ENCODE assay signal across 12 cellular contexts in genomic region chr1:154420961-154421924, GRCh38. TPM values are rescaled to one million over a fixed set of nuclear protein-coding genes. Genes with fewer than 3 reads are reported as not detected.
DNase-seq lines count a peak whose midpoint lies in the region; ATAC-seq and TF ChIP-seq lines count a peak whose summit lies in the region.
"Had no signal": no experiment of that assay in that cellular context is flagged by ENCODE, and none has a peak within 500 bp of the region (broad histone marks: within the 10 kb centered on the region; RNA-seq: fewer than 3 reads in every experiment).

No MANE protein-coding gene starts in this region.

- no peak for ATAC-seq in heart left ventricle
- no peak for ATAC-seq in Right ventricle myocardium superior (ENCODE audit: poor library complexity)
- ATAC-seq in naive thymus-derived CD4-positive, alpha-beta T cell, result no peak
- no peak for ATAC-seq in upper lobe of left lung (ENCODE audit: low FRiP score in 2 of 2)

- intact Hi-C loops in heart left ventricle (cut with DNase I) (no loop called here), Right ventricle myocardium superior (cut with DNase I) (no loop called here)
- intact Hi-C loops in naive thymus-derived CD4-positive, alpha-beta T cell (cut with micrococcal nuclease), result no loop called here

- H3K27ac ChIP-seq in heart left ventricle (peak overlapping the region; percentile 88 to 98 (median 96)), cingulate gyrus (ENCODE audit: low read depth, low read length) (peak overlapping the region; percentile 83), upper lobe of left lung (peak overlapping the region; percentile 84 to 93 (median 90))
- H3K27ac ChIP-seq in naive thymus-derived CD4-positive, alpha-beta T cell (ENCODE audit: low read depth, low read length), result peak overlapping the region; percentile 52

- peaks cover 0 to 28% (median 7%) of the 10 kb centered on the region in 5 donors for H3K36me3 Mint-ChIP-seq in naive thymus-derived CD4-positive, alpha-beta T cell

- H3K4me3 Mint-ChIP-seq in naive thymus-derived CD4-positive, alpha-beta T cell, result peak overlapping the region in 9 of 10 donors; percentile 25 to 84 (median 71)
- H3K4me3 Mint-ChIP-seq: central memory CD8-positive, alpha-beta T cell had no signal

- no peaks in the 10 kb centered on the region for H3K9me3 Mint-ChIP-seq in naive thymus-derived CD4-positive, alpha-beta T cell
- H3K9me3 Mint-ChIP-seq: central memory CD8-positive, alpha-beta T cell had no signal

- no peak for DNase-seq in heart left ventricle
- DNase-seq in Right ventricle myocardium superior, result no peak
- no peak for DNase-seq in naive thymus-derived CD4-positive, alpha-beta T cell
- DNase-seq in upper lobe of left lung, result no peak
- no peak for DNase-seq in NCI-H82 (lab: John Stamatoyannopoulos, UW)
- DNase-seq in cortex of kidney (lab: John Stamatoyannopoulos, UW), result no peak
- no peak for DNase-seq in pons (ENCODE audit: low spot score)
- DNase-seq: activated CD8-positive, alpha-beta memory T cell treated with anti-CD3 and anti-CD28 coated beads for 24 hours; NCI-H1930; SIG-M5 had no signal

- 86 to 95% (median 94%) methylated on average over 9 to 10 of the region's 10 CpGs for WGBS in heart left ventricle, 4 donors
- 77 to 82% methylated on average over 10 of the region's 10 CpGs for WGBS in upper lobe of left lung, 2 donors

- peaks cover 36 to 99% (median 92%) of the 10 kb centered on the region in 7 donors for H3K4me1 Mint-ChIP-seq in naive thymus-derived CD4-positive, alpha-beta T cell

- no peaks in the 10 kb centered on the region for H3K36me3 ChIP-seq in heart left ventricle
- H3K36me3 ChIP-seq in naive thymus-derived CD4-positive, alpha-beta T cell (ENCODE audit: control insufficient read depth in 2 of 3, insufficient read depth in 3 of 3, low read length in 3 of 3), result peaks cover 0 to 15% (median 0%) of the 10 kb centered on the region in 3 experiments
- no peaks in the 10 kb centered on the region for H3K36me3 ChIP-seq in upper lobe of left lung

- H3K27ac Mint-ChIP-seq in naive thymus-derived CD4-positive, alpha-beta T cell, result peak overlapping the region in 8 of 9 donors; percentile 59 to 97 (median 92)

- TF ChIP-seq POLR2A in heart left ventricle (IDR thresholded peaks at IDR 0.05) (no peak), upper lobe of left lung (IDR thresholded peaks at IDR 0.05) (no peak)

- no peaks in the 10 kb centered on the region for H3K9me3 ChIP-seq in heart left ventricle
- H3K9me3 ChIP-seq in naive thymus-derived CD4-positive, alpha-beta T cell (ENCODE audit: control insufficient read depth in 2 of 3, low read length in 3 of 3), result no peaks in the 10 kb centered on the region
- H3K9me3 ChIP-seq in upper lobe of left lung, result no peaks in the 10 kb centered on the region

- no peak for TF ChIP-seq EP300 in upper lobe of left lung (IDR thresholded peaks at IDR 0.05)

- H3K4me3 ChIP-seq in heart left ventricle (no peak overlapping the region), upper lobe of left lung (no peak overlapping the region)
- no peak overlapping the region for H3K4me3 ChIP-seq in naive thymus-derived CD4-positive, alpha-beta T cell (ENCODE audit: low read length)

- TF ChIP-seq CTCF in heart left ventricle (IDR thresholded peaks at IDR 0.05) (no peak), upper lobe of left lung (IDR thresholded peaks at IDR 0.05) (no peak)

- POLR2A ChIA-PET in naive thymus-derived CD4-positive, alpha-beta T cell (lab: Charles Lee), result interaction anchor here (0.7 to 8.9 kb wide), 9 partner anchors 9 to 431 kb away, joined by 3 to 159 read pairs (median 12); partner anchors contain the start of gene IL6R

- H3K27me3 ChIP-seq in heart left ventricle (no peaks in the 10 kb centered on the region), upper lobe of left lung (no peaks in the 10 kb centered on the region)
- no peaks in the 10 kb centered on the region for H3K27me3 ChIP-seq in naive thymus-derived CD4-positive, alpha-beta T cell (ENCODE audit: control insufficient read depth in 2 of 2, insufficient read depth in 2 of 2, low read length in 2 of 2)

- H3K4me1 ChIP-seq in heart left ventricle (peaks cover 20 to 91% (median 63%) of the 10 kb centered on the region in 12 donors), upper lobe of left lung (peaks cover 67 to 75% (median 74%) of the 10 kb centered on the region in 4 donors)
- peaks cover 0 to 79% of the 10 kb centered on the region in 2 donors for H3K4me1 ChIP-seq in naive thymus-derived CD4-positive, alpha-beta T cell (ENCODE audit: control insufficient read depth in 2 of 2, insufficient read depth in 2 of 2, low read length in 2 of 2)

- CTCF ChIA-PET in naive thymus-derived CD4-positive, alpha-beta T cell (lab: Charles Lee), result interaction anchor here (1.4 to 2.6 kb wide), 4 partner anchors 10 to 60 kb away, joined by 4 to 14 read pairs (median 8); no protein-coding TSS in a partner anchor

- H3K27me3 Mint-ChIP-seq in naive thymus-derived CD4-positive, alpha-beta T cell, result no peaks in the 10 kb centered on the region
- H3K27me3 Mint-ChIP-seq: central memory CD8-positive, alpha-beta T cell had no signal

RNA-seq across cellular contexts. Expression of gene IL6R, which starts 16.1 kb away (rescaled TPM):
- total RNA-seq in heart left ventricle (10 to 100 TPM in 6 of 9 donors, 1 to 10 TPM in 3; 5.7 to 26.6 (median 13.1) TPM), Right ventricle myocardium superior (10.3 TPM), upper lobe of left lung (100 to 1,000 TPM in 3 of 6 donors, 10 to 100 TPM in 3; 59.6 to 126 (median 97.5) TPM)
- 1 to 10 TPM; 3.4 to 8.6 TPM for polyA plus RNA-seq in heart left ventricle
- 10 to 100 TPM in 4 of 5 experiments, 1 to 10 TPM in 1; 5.2 to 91.6 (median 85.6) TPM for total RNA-seq in naive thymus-derived CD4-positive, alpha-beta T cell
- polyA plus RNA-seq in naive thymus-derived CD4-positive, alpha-beta T cell, result 10 to 100 TPM; 55.1 to 66.3 TPM
